Comparison of ENCODE assay signal across 21 cellular contexts in genomic region chr11:12509371-12509770, GRCh38.
"Had no signal": no experiment of that assay in that cellular context is flagged by ENCODE, and none has a peak within 500 bp of the region (broad histone marks: within the 10 kb centered on the region; RNA-seq: fewer than 3 reads in every experiment).

No MANE protein-coding gene starts in this region.

- H3K36me3 ChIP-seq: cardiac muscle cell, left lung, ovary had no signal

- H3K27me3 ChIP-seq: body of pancreas, cardiac muscle cell, left lung, ovary, upper lobe of left lung had no signal

- ATAC-seq: activated CD4-positive, alpha-beta T cell treated with anti-CD3 and anti-CD28 coated beads for 36 hours; body of pancreas; left lung; natural killer cell treated with Interleukin-12 subunit alpha and Interleukin-12 subunit beta and Interleukin-15 and Interleukin-18, amount 100 ng/mL, for 72 hours; right cardiac atrium; stimulated activated naive CD8-positive, alpha-beta T cell treated with anti-CD3 and anti-CD28 coated beads, Interleukin-15, amount 100 ng/mL, for 72 hours; T-helper 17 cell had no signal

- H3K4me1 ChIP-seq: body of pancreas, left lung, upper lobe of left lung had no signal

- H3K4me3 ChIP-seq: body of pancreas, cardiac muscle cell, left lung, ovary, upper lobe of left lung had no signal

- H3K36me3 Mint-ChIP-seq: activated naive CD4-positive, alpha-beta T cell treated with anti-CD3 and anti-CD28 coated beads, Interleukin-2, amount 10 ng/mL, durations not matched to agents 7 days and 5 days; natural killer cell treated with Interleukin-12 subunit alpha and Interleukin-12 subunit beta and Interleukin-15 and Interleukin-18, amount 100 ng/mL, for 72 hours had no signal

- H3K27ac Mint-ChIP-seq: activated B cell treated with CpG ODN at 0.5 μM for 24 hours; activated CD4-positive, alpha-beta T cell treated with anti-CD3 and anti-CD28 coated beads for 36 hours; activated naive CD4-positive, alpha-beta T cell treated with anti-CD3 and anti-CD28 coated beads, Interleukin-2, amount 10 ng/mL, durations not matched to agents 7 days and 5 days; endodermal cell; natural killer cell treated with Interleukin-12 subunit alpha and Interleukin-12 subunit beta and Interleukin-15 and Interleukin-18, amount 100 ng/mL, for 72 hours; stimulated activated naive CD8-positive, alpha-beta T cell treated with anti-CD3 and anti-CD28 coated beads, Interleukin-15, amount 100 ng/mL, for 72 hours; T-helper 17 cell had no signal

- H3K4me1 Mint-ChIP-seq: activated B cell treated with CpG ODN at 0.5 μM for 24 hours; activated CD4-positive, alpha-beta T cell treated with anti-CD3 and anti-CD28 coated beads for 36 hours; activated naive CD4-positive, alpha-beta T cell treated with anti-CD3 and anti-CD28 coated beads, Interleukin-2, amount 10 ng/mL, durations not matched to agents 7 days and 5 days; stimulated activated naive CD8-positive, alpha-beta T cell treated with anti-CD3 and anti-CD28 coated beads, Interleukin-15, amount 100 ng/mL, for 72 hours; T-helper 17 cell had no signal

- H3K27ac ChIP-seq: body of pancreas, cardiac muscle cell, left lung, upper lobe of left lung had no signal

- H3K4me3 Mint-ChIP-seq: activated B cell treated with CpG ODN at 0.5 μM for 24 hours; activated CD4-positive, alpha-beta T cell treated with anti-CD3 and anti-CD28 coated beads for 36 hours; activated naive CD4-positive, alpha-beta T cell treated with anti-CD3 and anti-CD28 coated beads, Interleukin-2, amount 10 ng/mL, durations not matched to agents 7 days and 5 days; endodermal cell; natural killer cell treated with Interleukin-12 subunit alpha and Interleukin-12 subunit beta and Interleukin-15 and Interleukin-18, amount 100 ng/mL, for 72 hours; stimulated activated naive CD8-positive, alpha-beta T cell treated with anti-CD3 and anti-CD28 coated beads, Interleukin-15, amount 100 ng/mL, for 72 hours; T-helper 17 cell had no signal

- DNase-seq: activated B cell treated with CpG ODN at 0.5 μM for 24 hours; activated CD4-positive, alpha-beta T cell treated with anti-CD3 and anti-CD28 coated beads for 36 hours; activated CD4-positive, alpha-beta T cell treated with anti-CD3 and anti-CD28 coated beads, Interleukin-2, amount 50 U/mL, for 48 hours; activated effector memory CD4-positive, alpha-beta T cell treated with anti-CD3 and anti-CD28 coated beads, Interleukin-2, amount 50 U/mL, for 16 hours; activated naive CD4-positive, alpha-beta T cell treated with anti-CD3 and anti-CD28 coated beads, Interleukin-2, amount 10 ng/mL, durations not matched to agents 7 days and 5 days; body of pancreas; cortex of kidney; endodermal cell; foreskin fibroblast; kidney; left lung; midbrain; ovary; right cardiac atrium; stimulated activated CD4-positive, alpha-beta T cell treated with anti-CD3 and anti-CD28 coated beads, Interleukin-1b, Interleukin-23, amount 100 ng/mL, for 48 hours; stimulated activated naive CD8-positive, alpha-beta T cell treated with anti-CD3 and anti-CD28 coated beads, Interleukin-15, amount 100 ng/mL, for 72 hours; SW 1271; T-helper 17 cell; upper lobe of left lung had no signal

- H3K9me3 ChIP-seq: body of pancreas, left lung, ovary, upper lobe of left lung had no signal

- H3K9me3 Mint-ChIP-seq: activated B cell treated with CpG ODN at 0.5 μM for 24 hours; activated naive CD4-positive, alpha-beta T cell treated with anti-CD3 and anti-CD28 coated beads, Interleukin-2, amount 10 ng/mL, durations not matched to agents 7 days and 5 days; endodermal cell; natural killer cell treated with Interleukin-12 subunit alpha and Interleukin-12 subunit beta and Interleukin-15 and Interleukin-18, amount 100 ng/mL, for 72 hours; stimulated activated naive CD8-positive, alpha-beta T cell treated with anti-CD3 and anti-CD28 coated beads, Interleukin-15, amount 100 ng/mL, for 72 hours had no signal

- H3K27me3 Mint-ChIP-seq: activated B cell treated with CpG ODN at 0.5 μM for 24 hours had no signal
